15 cellular contexts compared by ENCODE assay signal in genomic region chr11:134026655-134027343, GRCh38. TPM values are rescaled to one million over a fixed set of nuclear protein-coding genes. Genes with fewer than 3 reads are reported as not detected.
A peak's percentile ranks its signal among the peaks of the same experiment; 100 is the strongest.
DNase-seq lines count a peak whose midpoint lies in the region; ATAC-seq and TF ChIP-seq lines count a peak whose summit lies in the region.
"Had no signal": no experiment of that assay in that cellular context is flagged by ENCODE, and none has a peak within 500 bp of the region (broad histone marks: within the 10 kb centered on the region; RNA-seq: fewer than 3 reads in every experiment).

No MANE protein-coding gene starts in this region.

- H3K79me2 ChIP-seq in Karpas-422 (ENCODE audit: low read length), result no peaks in the 10 kb centered on the region
- H3K79me2 ChIP-seq: hepatocyte had no signal

- H3K4me1 ChIP-seq in Karpas-422 (ENCODE audit: low read length), result peaks cover 61% of the 10 kb centered on the region
- H3K4me1 ChIP-seq: vagina had no signal

- H3K27me3 ChIP-seq in Karpas-422 (ENCODE audit: low read length), result no peaks in the 10 kb centered on the region
- H3K27me3 ChIP-seq: vagina had no signal

- H3K4me1 Mint-ChIP-seq in activated naive CD4-positive, alpha-beta T cell treated with anti-CD3 and anti-CD28 coated beads, Interleukin-2, amount 10 ng/mL, durations not matched to agents 7 days and 5 days, result peaks cover 46% of the 10 kb centered on the region
- peaks cover under 1% of the 10 kb centered on the region for H3K4me1 Mint-ChIP-seq in endothelial cell (ENCODE audit: unreplicated experiment)

- H3K4me3 ChIP-seq in Karpas-422 (ENCODE audit: low read length), result no peak overlapping the region
- H3K4me3 ChIP-seq: cardiac muscle cell, hepatocyte, vagina had no signal

- H3K27ac Mint-ChIP-seq in activated naive CD4-positive, alpha-beta T cell treated with anti-CD3 and anti-CD28 coated beads, Interleukin-2, amount 10 ng/mL, durations not matched to agents 7 days and 5 days, result peak overlapping the region; percentile 79
- no peak overlapping the region for H3K27ac Mint-ChIP-seq in endothelial cell (ENCODE audit: unreplicated experiment)
- H3K27ac Mint-ChIP-seq: memory B cell had no signal

- no peak overlapping the region for H3K4me2 ChIP-seq in Karpas-422 (ENCODE audit: low read depth, low read length, poor library complexity, severe bottlenecking)
- H3K4me2 ChIP-seq: hepatocyte had no signal

- H3K36me3 ChIP-seq in Karpas-422 (ENCODE audit: insufficient read depth, low read length), result no peaks in the 10 kb centered on the region
- H3K36me3 ChIP-seq: cardiac muscle cell, vagina had no signal

- H3K27me3 Mint-ChIP-seq in activated naive CD4-positive, alpha-beta T cell treated with anti-CD3 and anti-CD28 coated beads, Interleukin-2, amount 10 ng/mL, durations not matched to agents 7 days and 5 days, result peaks cover 46% of the 10 kb centered on the region
- H3K27me3 Mint-ChIP-seq in endothelial cell (ENCODE audit: unreplicated experiment), result peaks cover 10% of the 10 kb centered on the region

- H3K9me3 Mint-ChIP-seq in activated naive CD4-positive, alpha-beta T cell treated with anti-CD3 and anti-CD28 coated beads, Interleukin-2, amount 10 ng/mL, durations not matched to agents 7 days and 5 days, result no peaks in the 10 kb centered on the region
- H3K9me3 Mint-ChIP-seq in endothelial cell (ENCODE audit: unreplicated experiment), result no peaks in the 10 kb centered on the region
- H3K9me3 Mint-ChIP-seq: memory B cell had no signal

- CTCF ChIA-PET in activated naive CD4-positive, alpha-beta T cell treated with anti-CD3 and anti-CD28 coated beads, Interleukin-2, amount 10 ng/mL, durations not matched to agents 7 days and 5 days (lab: Charles Lee), result interaction anchor here (1.2 kb wide), 1 partner anchor 24 kb away, joined by 4 read pairs; no protein-coding TSS in a partner anchor

- H3K9me3 ChIP-seq in Karpas-422 (ENCODE audit: low read length), result no peaks in the 10 kb centered on the region
- H3K9me3 ChIP-seq: vagina had no signal

- H3K9me2 ChIP-seq in Karpas-422 (replicated peaks; ENCODE audit: insufficient read depth, low read length), result no peaks in the 10 kb centered on the region

- H3K27ac ChIP-seq in Karpas-422 (ENCODE audit: low read length), result no peak overlapping the region
- H3K27ac ChIP-seq: cardiac muscle cell, hepatocyte, vagina had no signal

- no peaks in the 10 kb centered on the region for H4K20me1 ChIP-seq in Karpas-422 (ENCODE audit: insufficient read depth, low read depth, low read length)

- in situ Hi-C loops in ACHN (cut with HindIII; ENCODE audit: low pct_ligation_motif_present, low pct_unique_long_range_greater_than_20kb, low sequenced_read_pairs), result no loop called here

- H2AFZ ChIP-seq in Karpas-422 (ENCODE audit: low read length), result no peak overlapping the region
- H2AFZ ChIP-seq: hepatocyte had no signal

- no peaks in the 10 kb centered on the region for H3K36me3 Mint-ChIP-seq in activated naive CD4-positive, alpha-beta T cell treated with anti-CD3 and anti-CD28 coated beads, Interleukin-2, amount 10 ng/mL, durations not matched to agents 7 days and 5 days
- no peaks in the 10 kb centered on the region for H3K36me3 Mint-ChIP-seq in endothelial cell (ENCODE audit: low read depth, unreplicated experiment)
- H3K36me3 Mint-ChIP-seq: memory B cell had no signal

- TF ChIP-seq CTCF in endothelial cell (IDR thresholded peaks at IDR 0.05; ENCODE audit: unreplicated experiment), result no peak

- H3K9ac ChIP-seq in Karpas-422 (ENCODE audit: low read length), result no peak overlapping the region

- H3K4me3 Mint-ChIP-seq in activated naive CD4-positive, alpha-beta T cell treated with anti-CD3 and anti-CD28 coated beads, Interleukin-2, amount 10 ng/mL, durations not matched to agents 7 days and 5 days, result no peak overlapping the region
- no peak overlapping the region for H3K4me3 Mint-ChIP-seq in endothelial cell (ENCODE audit: unreplicated experiment)
- H3K4me3 Mint-ChIP-seq: memory B cell had no signal

- ATAC-seq in GM18907 (IDR thresholded peaks at IDR 0.05; ENCODE audit: unreplicated experiment), result no peak

- DNase-seq in activated naive CD4-positive, alpha-beta T cell treated with anti-CD3 and anti-CD28 coated beads, Interleukin-2, amount 10 ng/mL, durations not matched to agents 7 days and 5 days, result no peak
- DNase-seq in activated naive CD4-positive, alpha-beta T cell (lab: John Stamatoyannopoulos, UW), result no peak
- peak; percentile 88 for DNase-seq in NCI-H226
- DNase-seq in endothelial cell (ENCODE audit: low spot score), result peak; percentile 56
- peak; percentile 84 for DNase-seq in retina
- DNase-seq in ACHN, result no peak
- no peak for DNase-seq in Karpas-422
- DNase-seq: HCEC 1CT; NCI-H1436; stimulated activated CD8-positive, alpha-beta memory T cell treated with anti-CD3 and anti-CD28 coated beads, Interleukin-4, amount 100 ng/mL, for 48 hours had no signal

RNA-seq across cellular contexts. Expression of gene JAM3, which starts 42.1 kb away (rescaled TPM):
- 438 TPM for total RNA-seq in endothelial cell (ENCODE audit: unreplicated experiment)
- total RNA-seq in Karpas-422 (2014; rRNA removed; shearing (Covaris generic); ENCODE audit: low replicate concordance), result 0.65 and 4.8 TPM in 2 replicates

Comparison
In these comparisons a context has a peak if more than half of its experiments do, and no peak if none do; other contexts are left out.
1. DNase-seq: peak in NCI-H226 (single experiment), endothelial cell (single experiment) and retina (single experiment); none in activated naive CD4-positive, alpha-beta T cell treated with anti-CD3 and anti-CD28 coated beads, Interleukin-2, amount 10 ng/mL, durations not matched to agents 7 days and 5 days (single experiment), activated naive CD4-positive, alpha-beta T cell (0 of 4), ACHN (single experiment) and Karpas-422 (single experiment).
2. RNA of gene JAM3, which starts 42.1 kb away (total RNA-seq): 438 TPM in endothelial cell (single experiment); 0.65 to 4.8 TPM in Karpas-422; every median in the first group is over 10 times any median in the second.